17 cellular contexts compared by ENCODE assay signal in the genomic region with DNA sequence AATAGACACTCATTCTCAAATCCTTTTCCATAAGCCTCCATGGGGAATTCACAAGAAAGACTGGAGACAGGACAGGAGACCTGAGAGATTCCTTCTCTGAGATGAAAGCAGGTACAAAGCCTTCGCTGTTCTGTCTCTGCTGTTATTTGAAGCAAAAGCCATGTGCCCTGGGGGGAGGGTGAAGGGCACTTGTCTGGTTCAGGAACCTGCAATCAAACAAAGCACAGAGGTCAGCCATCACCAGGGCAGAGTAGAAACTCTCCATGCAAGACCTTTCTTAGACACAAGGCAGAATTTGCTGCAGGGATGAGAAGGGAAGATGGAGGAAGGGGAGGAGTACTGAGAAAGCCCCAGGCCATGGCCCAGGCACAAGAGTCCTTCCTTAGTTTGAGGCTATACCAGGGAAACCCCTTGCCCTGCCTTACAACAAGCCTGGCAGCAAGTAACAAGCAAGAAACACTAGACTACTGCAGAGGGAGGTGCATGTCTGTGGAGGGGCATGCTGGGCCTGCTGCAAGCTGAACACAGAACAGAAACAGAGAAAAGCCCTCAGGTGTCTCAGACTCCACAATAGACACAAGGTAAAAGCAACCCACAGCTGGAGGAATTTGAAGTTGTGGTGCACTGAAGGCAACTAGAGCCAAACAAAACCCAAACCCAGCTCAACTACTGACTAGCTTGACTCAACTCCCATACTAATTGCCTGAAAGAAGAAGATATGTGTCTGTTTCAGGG. TPM values are rescaled to one million over a fixed set of nuclear protein-coding genes. Genes with fewer than 3 reads are reported as not detected.
DNase-seq lines count a peak whose midpoint lies in the region; ATAC-seq and TF ChIP-seq lines count a peak whose summit lies in the region.
"Had no signal": no experiment of that assay in that cellular context is flagged by ENCODE, and none has a peak within 500 bp of the region (broad histone marks: within the 10 kb centered on the region; RNA-seq: fewer than 3 reads in every experiment).

No MANE protein-coding gene starts in this region.

- no peak for DNase-seq in mesothelial cell of epicardium (ENCODE audit: low spot score in 2 of 2, unreplicated experiment in 2 of 2)
- no peak for DNase-seq in left cardiac atrium
- DNase-seq in endothelial cell (ENCODE audit: low spot score) = no peak
- DNase-seq in H7 = no peak
- no peak for DNase-seq in left colon
- DNase-seq: activated CD4-positive, alpha-beta memory T cell treated with anti-CD3 and anti-CD28 coated beads for 36 hours; BE2C; GF-D8; midbrain; stimulated activated naive CD8-positive, alpha-beta T cell treated with anti-CD3 and anti-CD28 coated beads, Interleukin-15, Interleukin-2, amounts not matched to agents 100 U/mL and 50 U/mL, for 24 hours had no signal

- H3K4me3 Mint-ChIP-seq in mesothelial cell of epicardium (no peak overlapping the region), endothelial cell (ENCODE audit: unreplicated experiment) (no peak overlapping the region)
- H3K4me3 Mint-ChIP-seq: activated CD4-positive, alpha-beta memory T cell treated with anti-CD3 and anti-CD28 coated beads for 36 hours; T-helper 2 cell treated with Interferon-gamma antibody and Interleukin-4, amounts not matched to agents 5 μg/mL and 100 μg/mL, for 36 hours had no signal

- H3K27ac Mint-ChIP-seq in mesothelial cell of epicardium (peak overlapping the region; percentile 93), endothelial cell (ENCODE audit: unreplicated experiment) (no peak overlapping the region)
- H3K27ac Mint-ChIP-seq: activated CD4-positive, alpha-beta memory T cell treated with anti-CD3 and anti-CD28 coated beads for 36 hours; T-helper 2 cell treated with Interferon-gamma antibody and Interleukin-4, amounts not matched to agents 5 μg/mL and 100 μg/mL, for 36 hours had no signal

- TF ChIP-seq CTCF in mesothelial cell of epicardium (IDR thresholded peaks at IDR 0.05; ENCODE audit: unreplicated experiment) = no peak
- no peak for TF ChIP-seq CTCF in endothelial cell (IDR thresholded peaks at IDR 0.05; ENCODE audit: unreplicated experiment)

- H3K9me3 Mint-ChIP-seq in mesothelial cell of epicardium (peaks cover 2% of the 10 kb centered on the region), endothelial cell (ENCODE audit: unreplicated experiment) (no peaks in the 10 kb centered on the region)
- H3K9me3 Mint-ChIP-seq: activated CD4-positive, alpha-beta memory T cell treated with anti-CD3 and anti-CD28 coated beads for 36 hours; T-helper 2 cell treated with Interferon-gamma antibody and Interleukin-4, amounts not matched to agents 5 μg/mL and 100 μg/mL, for 36 hours had no signal

- H3K4me3 ChIP-seq in H7 (ENCODE audit: insufficient read depth, low read depth, low read length) = no peak overlapping the region
- H3K4me3 ChIP-seq: prostate gland had no signal

- no peaks in the 10 kb centered on the region for H3K27me3 Mint-ChIP-seq in mesothelial cell of epicardium (ENCODE audit: low read depth)
- H3K27me3 Mint-ChIP-seq in endothelial cell (ENCODE audit: unreplicated experiment) = peaks cover 3% of the 10 kb centered on the region
- H3K27me3 Mint-ChIP-seq: activated CD4-positive, alpha-beta memory T cell treated with anti-CD3 and anti-CD28 coated beads for 36 hours had no signal

- no peaks in the 10 kb centered on the region for H3K36me3 ChIP-seq in H7 (replicated peaks; ENCODE audit: control insufficient read depth, insufficient read depth, low read length)
- H3K36me3 ChIP-seq: BE2C, prostate gland had no signal

- peaks cover 75% of the 10 kb centered on the region for H3K4me1 Mint-ChIP-seq in mesothelial cell of epicardium
- peaks cover 16% of the 10 kb centered on the region for H3K4me1 Mint-ChIP-seq in endothelial cell (ENCODE audit: unreplicated experiment)

- intact Hi-C loops in left cardiac atrium (cut with DNase I) (no loop called here), left colon (cut with DNase I, micrococcal nuclease) (no loop called here)

- peak; percentile 76 for ATAC-seq in GM18858 (IDR thresholded peaks at IDR 0.05; ENCODE audit: unreplicated experiment)
- ATAC-seq in GM21447 (IDR thresholded peaks at IDR 0.05; ENCODE audit: unreplicated experiment) = peak; percentile 73
- peak; percentile 86 for ATAC-seq in HG03045 (IDR thresholded peaks at IDR 0.05; ENCODE audit: unreplicated experiment)
- ATAC-seq in left cardiac atrium = no peak
- ATAC-seq in left colon = no peak
- ATAC-seq: Panc1; stimulated activated naive CD8-positive, alpha-beta T cell treated with anti-CD3 and anti-CD28 coated beads, Interleukin-15, Interleukin-2, amounts not matched to agents 100 U/mL and 50 U/mL, for 24 hours had no signal

- H3K36me3 Mint-ChIP-seq in mesothelial cell of epicardium = no peaks in the 10 kb centered on the region
- no peaks in the 10 kb centered on the region for H3K36me3 Mint-ChIP-seq in endothelial cell (ENCODE audit: low read depth, unreplicated experiment)
- H3K36me3 Mint-ChIP-seq: activated CD4-positive, alpha-beta memory T cell treated with anti-CD3 and anti-CD28 coated beads for 36 hours had no signal

- H3K27me3 ChIP-seq in H7 (ENCODE audit: control insufficient read depth, insufficient read depth, low read length) = no peaks in the 10 kb centered on the region
- H3K27me3 ChIP-seq: BE2C had no signal

RNA-seq across cellular contexts. Expression of a gene that starts 7.8 kb away (rescaled TPM):
- total RNA-seq in mesothelial cell of epicardium = 2.3 to 2.4 TPM (median 2.4 TPM) in 3 replicates
- 10 to 100 TPM in 1 of 2 donors, 1 to 10 TPM in 1; 5.4 to 11.8 TPM for total RNA-seq in left cardiac atrium
- total RNA-seq in endothelial cell (ENCODE audit: unreplicated experiment) = 3.5 TPM
- not detected in 2 replicates for total RNA-seq in H7 (2014; rRNA removed; shearing (Covaris generic))
- under 1 TPM; 0.20 to 0.21 TPM for total RNA-seq in left colon
- total RNA-seq: activated CD4-positive, alpha-beta memory T cell treated with anti-CD3 and anti-CD28 coated beads for 36 hours had no signal

RNA-seq across cellular contexts. Expression of a gene that starts 34.6 kb away (rescaled TPM):
- total RNA-seq in mesothelial cell of epicardium = 202 to 221 TPM (median 202 TPM) in 3 replicates
- total RNA-seq in left cardiac atrium = 1,000 to 10,000 TPM; 1,159 to 1,325 TPM
- total RNA-seq in endothelial cell (ENCODE audit: unreplicated experiment) = 0.26 TPM
- total RNA-seq in H7 (2014; rRNA removed; shearing (Covaris generic)) = not detected in 2 replicates
- total RNA-seq in left colon = 100 to 1,000 TPM in 1 of 2 donors, 10 to 100 TPM in 1; 77.0 to 248 TPM
- total RNA-seq: activated CD4-positive, alpha-beta memory T cell treated with anti-CD3 and anti-CD28 coated beads for 36 hours had no signal

RNA-seq across cellular contexts. Expression of a gene that starts 37.1 kb away (rescaled TPM):
- 1.4 to 1.5 TPM (median 1.5 TPM) in 3 replicates for total RNA-seq in mesothelial cell of epicardium
- under 1 TPM; 0.29 to 0.44 TPM for total RNA-seq in left cardiac atrium
- 0.13 TPM for total RNA-seq in endothelial cell (ENCODE audit: unreplicated experiment)
- total RNA-seq in H7 (2014; rRNA removed; shearing (Covaris generic)) = not detected in 2 replicates
- not detected for total RNA-seq in left colon
- total RNA-seq: activated CD4-positive, alpha-beta memory T cell treated with anti-CD3 and anti-CD28 coated beads for 36 hours; cardiac septum had no signal

RNA-seq across cellular contexts. Expression of a gene that starts 47.6 kb away (rescaled TPM):
- total RNA-seq in mesothelial cell of epicardium (1.3 to 1.7 TPM (median 1.4 TPM) in 3 replicates), left cardiac atrium (1 to 10 TPM in 1 of 2 donors, under 1 TPM in 1; 0.94 to 1.1 TPM), endothelial cell (ENCODE audit: unreplicated experiment) (1.8 TPM), left colon (under 1 TPM; 0.31 to 0.89 TPM)
- total RNA-seq in H7 (2014; rRNA removed; shearing (Covaris generic)) = 1.7 and 3.0 TPM in 2 replicates

RNA-seq across cellular contexts. Expression of a gene that starts 47.8 kb away (rescaled TPM):
- total RNA-seq in mesothelial cell of epicardium = 72.8 to 81.5 TPM (median 77.0 TPM) in 3 replicates
- total RNA-seq in left cardiac atrium = 10 to 100 TPM; 41.0 to 56.0 TPM
- 64.6 TPM for total RNA-seq in endothelial cell (ENCODE audit: unreplicated experiment)
- 31.7 and 33.8 TPM in 2 replicates for total RNA-seq in H7 (2014; rRNA removed; shearing (Covaris generic))
- 10 to 100 TPM; 38.0 to 44.1 TPM for total RNA-seq in left colon

Comparison
In these comparisons a context has a peak if more than half of its experiments do, and no peak if none do; other contexts are left out.
1. ATAC-seq: peak in GM18858 (single experiment), GM21447 (single experiment) and HG03045 (single experiment); none in left cardiac atrium (0 of 2) and left colon (single experiment).
2. RNA of a gene that starts 34.6 kb away (total RNA-seq): 1,159 to 1,325 TPM in left cardiac atrium, 77.0 to 248 TPM in left colon and 202 to 221 TPM in mesothelial cell of epicardium; 0.26 TPM in endothelial cell (single experiment) and not detected in H7; every median in the first group is over 10 times any median in the second.